30 cellular contexts compared by ENCODE assay signal in genomic region chr9:109479822-109480221, GRCh38. TPM values are rescaled to one million over a fixed set of nuclear protein-coding genes. Genes with fewer than 3 reads are reported as not detected.
"Had no signal": no experiment of that assay in that cellular context is flagged by ENCODE, and none has a peak within 500 bp of the region (broad histone marks: within the 10 kb centered on the region; RNA-seq: fewer than 3 reads in every experiment).

No MANE protein-coding gene starts in this region.

- H3K27ac Mint-ChIP-seq: dendritic cell treated with granulocyte-macrophage colony-stimulating factor and Interleukin-4, amounts not matched to agents 40 ng/mL and 50 ng/mL, for 4 days; endodermal cell; natural killer cell; neural progenitor cell; T-helper 17 cell; type B pancreatic cell had no signal

- H3K4me3 ChIP-seq: breast epithelium, esophagus muscularis mucosa, heart right ventricle, left lung, lung, neural progenitor cell, right atrium auricular region, thoracic aorta, uterus had no signal

- H3K9me3 Mint-ChIP-seq: activated T-cell treated with anti-CD3 and anti-CD28 coated beads, Interleukin-2, amount 50 U/mL, for 4 hours; dendritic cell treated with granulocyte-macrophage colony-stimulating factor and Interleukin-4, amounts not matched to agents 40 ng/mL and 50 ng/mL, for 4 days; endodermal cell; natural killer cell; neural progenitor cell; type B pancreatic cell had no signal

- H3K27me3 ChIP-seq: breast epithelium, foreskin keratinocyte, neural progenitor cell, right atrium auricular region, uterus had no signal

- H3K36me3 ChIP-seq: breast epithelium, esophagus muscularis mucosa, heart right ventricle, left lung, neural progenitor cell, right atrium auricular region, thoracic aorta, uterus had no signal

- DNase-seq: activated CD4-positive, alpha-beta T cell treated with anti-CD3 and anti-CD28 coated beads, Interleukin-2, amount 50 U/mL, for 4 hours; activated CD4-positive, CD25-positive, alpha-beta regulatory T cell treated with anti-CD3 and anti-CD28 coated beads, Interleukin-2, amount 50 U/mL, for 72 hours; activated CD8-positive, alpha-beta memory T cell treated with anti-CD3 and anti-CD28 coated beads for 24 hours; activated CD8-positive, alpha-beta memory T cell treated with anti-CD3 and anti-CD28 coated beads, Interleukin-2, amount 50 U/mL, for 4 hours; activated effector memory CD4-positive, alpha-beta T cell treated with anti-CD3 and anti-CD28 coated beads, Interleukin-2, amount 50 U/mL, for 16 hours; activated naive CD4-positive, alpha-beta T cell treated with anti-CD3 and anti-CD28 coated beads, Interleukin-2, amount 50 U/mL, for 16 hours; activated T-cell treated with anti-CD3 and anti-CD28 coated beads, Interleukin-2, amount 50 U/mL, for 4 hours; central memory CD4-positive, alpha-beta T cell; endodermal cell; foreskin keratinocyte; heart right ventricle; left lung; mesendoderm; natural killer cell; occipital lobe; SK-N-SH; stimulated activated naive CD4-positive, alpha-beta T cell treated with Interleukin-2 at 50 U/mL for 16 hours; SW 1271; T-helper 17 cell; T1000; uterus had no signal

- ATAC-seq: activated T-cell treated with anti-CD3 and anti-CD28 coated beads, Interleukin-2, amount 50 U/mL, for 4 hours; foreskin keratinocyte; heart right ventricle; left lung; natural killer cell; T-helper 17 cell had no signal

- H3K4me1 ChIP-seq: breast epithelium, left lung, uterus had no signal

- H3K27me3 Mint-ChIP-seq: type B pancreatic cell had no signal

- H3K9me3 ChIP-seq: breast epithelium, esophagus muscularis mucosa, heart right ventricle, left lung, right atrium auricular region, SK-N-SH, thoracic aorta, uterus had no signal

- H3K4me3 Mint-ChIP-seq: activated T-cell treated with anti-CD3 and anti-CD28 coated beads, Interleukin-2, amount 50 U/mL, for 4 hours; dendritic cell treated with granulocyte-macrophage colony-stimulating factor and Interleukin-4, amounts not matched to agents 40 ng/mL and 50 ng/mL, for 4 days; endodermal cell; natural killer cell; neural progenitor cell; T-helper 17 cell; type B pancreatic cell had no signal

- H3K4me1 Mint-ChIP-seq: natural killer cell had no signal

- H3K27ac ChIP-seq: breast epithelium, esophagus muscularis mucosa, foreskin keratinocyte, heart right ventricle, left lung, neural progenitor cell, parathyroid adenoma, right atrium auricular region, uterus had no signal

- H3K36me3 Mint-ChIP-seq: natural killer cell, neural progenitor cell, type B pancreatic cell had no signal

RNA-seq across cellular contexts. Expression of gene PTPN3, which starts 18.3 kb away (rescaled TPM):
- total RNA-seq: natural killer cell, T-helper 17 cell had no signal
